ENCODE assay signal across 10 cellular contexts in the genomic region with DNA sequence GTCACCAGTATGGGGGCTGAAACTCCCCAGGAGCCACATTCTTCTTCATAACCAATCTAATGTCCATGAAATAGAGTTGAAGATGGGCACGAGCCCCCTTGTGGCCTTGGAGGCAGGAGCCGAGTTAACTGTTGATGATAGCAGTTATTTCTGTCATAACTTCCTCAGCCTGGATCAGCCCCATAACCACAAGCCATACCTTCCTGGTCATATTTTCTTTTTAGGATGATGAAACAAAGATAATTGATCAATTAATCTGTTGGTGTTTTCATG.
A peak's percentile ranks its signal among the peaks of the same experiment; 100 is the strongest.
DNase-seq lines count a peak whose midpoint lies in the region; TF ChIP-seq lines count a peak whose summit lies in the region.
"Had no signal": no experiment of that assay in that cellular context is flagged by ENCODE, and none has a peak within 500 bp of the region (broad histone marks: within the 10 kb centered on the region; RNA-seq: fewer than 3 reads in every experiment).

No MANE protein-coding gene starts in this region.

- TF ChIP-seq CTCF in AG09309 (IDR thresholded peaks at IDR 0.05; ENCODE audit: control insufficient read depth, insufficient read depth, low read depth, low read length, missing control alignments) = peak; percentile 22
- TF ChIP-seq CTCF in PC-9 (conservative IDR thresholded peaks at IDR 0.05) = peak; percentile 30; the same call in 1 of the 2 replicates
- peak; percentile 34 for TF ChIP-seq CTCF in foreskin fibroblast (IDR thresholded peaks at IDR 0.05; ENCODE audit: low read depth, low read length)

- H2AFZ ChIP-seq in PC-9 = no peak overlapping the region

- intact Hi-C loops in PC-9 (cut with micrococcal nuclease; ENCODE audit: unreplicated experiment) = no loop called here

- POLR2A ChIA-PET in PC-9 (lab: Charles Lee; ENCODE audit: unreplicated experiment) = no interaction called here

- BruUV-seq in PC-9 (replicated peaks; lab: Mats Ljungman, UMichigan) = no TSS peak

- H4K20me1 ChIP-seq in PC-9 (ENCODE audit: insufficient read depth) = no peaks in the 10 kb centered on the region

- no peaks in the 10 kb centered on the region for H3K79me2 ChIP-seq in PC-9 (ENCODE audit: low read depth)

- TF ChIP-seq POLR2A in erythroblast (IDR thresholded peaks at IDR 0.05; ENCODE audit: low read length) = no peak

- no peak overlapping the region for H3K4me3 ChIP-seq in AG09309 (ENCODE audit: control insufficient read depth, low read depth, low read length)
- H3K4me3 ChIP-seq in PC-9 = no peak overlapping the region
- H3K4me3 ChIP-seq in foreskin fibroblast (ENCODE audit: low read depth in 1 of 2, low read length in 2 of 2) = no peak overlapping the region

- DNase-seq in AG09309 (ENCODE audit: low read depth) (no peak), ELR (ENCODE audit: low read depth) (peak; percentile 21), PC-9 (no peak), foreskin fibroblast (peak in 1 of 2 donors; percentile 27), NCI-H748 treated with DMSO at 0.1 percent for 48 hours (lab: John Stamatoyannopoulos, UW) (no peak), erythroblast (lab: John Stamatoyannopoulos, UW) (no peak), NCI-H446 (lab: John Stamatoyannopoulos, UW) (no peak)
- DNase-seq in activated effector memory CD4-positive, alpha-beta T cell treated with anti-CD3 and anti-CD28 coated beads, Interleukin-2, amount 50 U/mL, for 16 hours = no peak
- DNase-seq: DMS79, NCI-H187 had no signal

- no peaks in the 10 kb centered on the region; the same call in 1 of the 2 replicates for H3K9me2 ChIP-seq in PC-9 (ENCODE audit: insufficient read depth)

- H3K4me1 ChIP-seq in PC-9 (replicated peaks; ENCODE audit: insufficient read depth) = no peaks in the 10 kb centered on the region

- no peak overlapping the region for H3K27ac ChIP-seq in PC-9

- no peaks in the 10 kb centered on the region for H3F3A ChIP-seq in PC-9 (ENCODE audit: insufficient read depth, low read depth)

- H3K9me3 ChIP-seq in PC-9 (ENCODE audit: insufficient read depth, low read depth) = no peaks in the 10 kb centered on the region

- H3K27me3 ChIP-seq in PC-9 (ENCODE audit: insufficient read depth, low read depth) = no peaks in the 10 kb centered on the region; the same call in 1 of the 2 replicates

- H3K4me2 ChIP-seq in PC-9 = no peak overlapping the region

- no peaks in the 10 kb centered on the region for H3K36me3 ChIP-seq in PC-9 (ENCODE audit: low read depth)

- CTCF ChIA-PET in PC-9 (lab: Charles Lee) = no interaction called here
